8 cellular contexts compared by ENCODE assay signal in genomic region chr20:47316776-47317126, GRCh38. TPM values are rescaled to one million over a fixed set of nuclear protein-coding genes. Genes with fewer than 3 reads are reported as not detected.
DNase-seq lines count a peak whose midpoint lies in the region; ATAC-seq and TF ChIP-seq lines count a peak whose summit lies in the region.

No MANE protein-coding gene starts in this region.

- H3K4me3 ChIP-seq in effector memory CD4-positive, alpha-beta T cell (ENCODE audit: insufficient read depth, low read depth, low read length, poor library complexity, severe bottlenecking): no peak overlapping the region
- no peak overlapping the region for H3K4me3 ChIP-seq in aorta (ENCODE audit: low read length in 2 of 2)

- H3K4me1 ChIP-seq in effector memory CD4-positive, alpha-beta T cell (ENCODE audit: control insufficient read depth, insufficient read depth, low read length, poor library complexity, severe bottlenecking): peaks cover 21% of the 10 kb centered on the region
- no peaks in the 10 kb centered on the region for H3K4me1 ChIP-seq in aorta (ENCODE audit: control insufficient read depth in 1 of 2, insufficient read depth in 2 of 2, low read length in 2 of 2)

- H3K4me3 Mint-ChIP-seq in stimulated activated naive CD8-positive, alpha-beta T cell treated with anti-CD3 and anti-CD28 coated beads, Interleukin-15, Interleukin-2, amounts not matched to agents 100 ng/mL and 50 ng/mL, for 24 hours: peak overlapping the region; percentile 41
- no peak overlapping the region for H3K4me3 Mint-ChIP-seq in nephron

- peaks cover 16% of the 10 kb centered on the region for H3K36me3 Mint-ChIP-seq in stimulated activated naive CD8-positive, alpha-beta T cell treated with anti-CD3 and anti-CD28 coated beads, Interleukin-15, Interleukin-2, amounts not matched to agents 100 ng/mL and 50 ng/mL, for 24 hours (ENCODE audit: low read depth)
- H3K36me3 Mint-ChIP-seq in nephron (ENCODE audit: low read depth): peaks cover 9% of the 10 kb centered on the region

- peak overlapping the region; percentile 26 for H3K27ac ChIP-seq in effector memory CD4-positive, alpha-beta T cell (ENCODE audit: insufficient read depth, low read length, poor library complexity, severe bottlenecking)
- peak overlapping the region; percentile 99 for H3K27ac ChIP-seq in aorta (ENCODE audit: low read depth in 1 of 2, low read length in 2 of 2)

- peaks cover 68% of the 10 kb centered on the region for H3K4me1 Mint-ChIP-seq in stimulated activated naive CD8-positive, alpha-beta T cell treated with anti-CD3 and anti-CD28 coated beads, Interleukin-15, Interleukin-2, amounts not matched to agents 100 ng/mL and 50 ng/mL, for 24 hours (ENCODE audit: low read depth)
- H3K4me1 Mint-ChIP-seq in nephron: peaks cover 66% of the 10 kb centered on the region

- H3K36me3 ChIP-seq in effector memory CD4-positive, alpha-beta T cell (ENCODE audit: control insufficient read depth, insufficient read depth, low read length): peaks cover 3% of the 10 kb centered on the region
- no peaks in the 10 kb centered on the region for H3K36me3 ChIP-seq in aorta (ENCODE audit: control insufficient read depth in 1 of 2, insufficient read depth in 2 of 2, low read length in 1 of 2)

- no peaks in the 10 kb centered on the region for H3K27me3 ChIP-seq in effector memory CD4-positive, alpha-beta T cell (replicated peaks; ENCODE audit: control insufficient read depth, insufficient read depth, low read length, poor library complexity, severe bottlenecking)
- no peaks in the 10 kb centered on the region for H3K27me3 ChIP-seq in aorta (ENCODE audit: control insufficient read depth in 1 of 2, insufficient read depth in 2 of 2, low read length in 1 of 2)

- intact Hi-C loops in aorta (cut with DNase I): loop anchor here (2.0 to 5.0 kb wide), 3 partner anchors 41 to 44 kb away; partner anchors contain the start of gene ZMYND8 (in 1 of the 2)

- no peaks in the 10 kb centered on the region for H3K9me3 Mint-ChIP-seq in stimulated activated naive CD8-positive, alpha-beta T cell treated with anti-CD3 and anti-CD28 coated beads, Interleukin-15, Interleukin-2, amounts not matched to agents 100 ng/mL and 50 ng/mL, for 24 hours
- H3K9me3 Mint-ChIP-seq in nephron: no peaks in the 10 kb centered on the region

- 80 to 90% methylated on average over 2 to 3 of the region's 3 CpGs for WGBS in aorta, 2 donors

- no peak for DNase-seq in stimulated activated naive CD8-positive, alpha-beta T cell treated with anti-CD3 and anti-CD28 coated beads, Interleukin-15, Interleukin-2, amounts not matched to agents 100 U/mL and 50 U/mL, for 24 hours
- no peak for DNase-seq in effector memory CD4-positive, alpha-beta T cell
- DNase-seq in aorta: peak in 1 of 2 donors; percentile 70
- DNase-seq in NCI-H146 treated with DMSO at 0.1 percent for 48 hours (lab: John Stamatoyannopoulos, UW; ENCODE audit: unreplicated experiment): no peak
- DNase-seq in activated CD4-positive, alpha-beta T cell treated with anti-CD3 and anti-CD28 coated beads for 1 hour: no peak
- no peak for DNase-seq in cerebellar nuclear complex (lab: John Stamatoyannopoulos, UW)

- no peak for TF ChIP-seq CTCF in nephron (IDR thresholded peaks at IDR 0.05; ENCODE audit: unreplicated experiment in 3 of 3)

- H3K27ac Mint-ChIP-seq in stimulated activated naive CD8-positive, alpha-beta T cell treated with anti-CD3 and anti-CD28 coated beads, Interleukin-15, Interleukin-2, amounts not matched to agents 100 ng/mL and 50 ng/mL, for 24 hours: peak overlapping the region; percentile 95
- peak overlapping the region; percentile 99 to 100 (median 100) for H3K27ac Mint-ChIP-seq in nephron

- no peaks in the 10 kb centered on the region for H3K9me3 ChIP-seq in effector memory CD4-positive, alpha-beta T cell (ENCODE audit: control insufficient read depth, low read length)
- H3K9me3 ChIP-seq in aorta (ENCODE audit: control insufficient read depth, low read length): no peaks in the 10 kb centered on the region

- no peaks in the 10 kb centered on the region for H3K27me3 Mint-ChIP-seq in stimulated activated naive CD8-positive, alpha-beta T cell treated with anti-CD3 and anti-CD28 coated beads, Interleukin-15, Interleukin-2, amounts not matched to agents 100 ng/mL and 50 ng/mL, for 24 hours
- no peaks in the 10 kb centered on the region for H3K27me3 Mint-ChIP-seq in nephron (ENCODE audit: low read depth)

- no peak for ATAC-seq in stimulated activated naive CD8-positive, alpha-beta T cell treated with anti-CD3 and anti-CD28 coated beads, Interleukin-15, Interleukin-2, amounts not matched to agents 100 U/mL and 50 U/mL, for 24 hours
- no peak for ATAC-seq in aorta (ENCODE audit: low FRiP score)

RNA-seq across cellular contexts. Expression of gene ZMYND8, which starts 39.7 kb away (rescaled TPM):
- 10 to 100 TPM; 19.1 to 27.4 TPM for total RNA-seq in aorta
- 1 to 10 TPM; 4.5 to 9.1 TPM for polyA plus RNA-seq in aorta
